20 cellular contexts compared by ENCODE assay signal in the genomic region with DNA sequence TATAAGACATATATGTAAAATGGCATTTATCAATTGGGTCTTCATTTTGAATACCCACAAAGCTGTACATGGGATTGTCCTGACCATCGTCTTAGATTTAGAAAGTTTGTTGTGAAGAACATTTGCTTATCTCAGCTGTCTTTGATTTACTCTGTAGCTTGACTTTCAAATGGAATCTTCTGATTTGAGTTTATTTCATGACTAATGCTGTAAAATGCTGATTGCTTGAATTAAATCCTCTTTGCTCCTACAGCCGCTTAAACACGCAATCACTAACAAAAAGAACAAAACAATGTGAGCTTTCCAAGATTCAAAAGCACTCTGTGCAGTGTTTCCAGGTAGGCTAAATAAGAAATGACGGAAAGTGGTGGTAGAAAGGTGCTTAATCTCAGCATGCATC.
A peak's percentile ranks its signal among the peaks of the same experiment; 100 is the strongest.
DNase-seq lines count a peak whose midpoint lies in the region; TF ChIP-seq lines count a peak whose summit lies in the region.
"Had no signal": no experiment of that assay in that cellular context is flagged by ENCODE, and none has a peak within 500 bp of the region (broad histone marks: within the 10 kb centered on the region; RNA-seq: fewer than 3 reads in every experiment).

No MANE protein-coding gene starts in this region.

- TF ChIP-seq CTCF in nephron progenitor cell (IDR thresholded peaks at IDR 0.05): no peak

- H3K4me3 Mint-ChIP-seq in nephron progenitor cell (no peak overlapping the region), immature natural killer cell (no peak overlapping the region)
- H3K4me3 Mint-ChIP-seq: CD14-positive monocyte; CD8-positive, alpha-beta memory T cell; HFFc6 had no signal

- DNase-seq in AG20443 (ENCODE audit: low spot score) (peak; percentile 17), dedifferentiated amniotic fluid mesenchymal stem cell (ENCODE audit: extremely low spot score) (peak; percentile 15), nephron progenitor cell (no peak), immature natural killer cell (no peak), NCI-H748 treated with DMSO at 0.1 percent for 48 hours (lab: John Stamatoyannopoulos, UW) (no peak), NCI-H1105 (lab: John Stamatoyannopoulos, UW) (no peak), NCI-H446 (lab: John Stamatoyannopoulos, UW) (no peak)
- DNase-seq: BE2C; CD8-positive, alpha-beta memory T cell; DMS 273 treated with DMSO at 0.1 percent for 48 hours; DMS79; GF-D8; GOT3; HFFc6; KBM-7; NCI-H2029; NCI-H526 treated with DMSO at 0.1 percent for 48 hours; RPMI8226; SHP77 had no signal

- H3K4me1 Mint-ChIP-seq in nephron progenitor cell (peaks cover 6% of the 10 kb centered on the region), immature natural killer cell (no peaks in the 10 kb centered on the region)
- H3K4me1 Mint-ChIP-seq: CD14-positive monocyte; CD8-positive, alpha-beta memory T cell had no signal

- H3K27me3 Mint-ChIP-seq in nephron progenitor cell (ENCODE audit: low read depth, poor library complexity) (no peaks in the 10 kb centered on the region), immature natural killer cell (ENCODE audit: low read depth in 3 of 3) (peaks cover 1 to 2% (median 2%) of the 10 kb centered on the region in 3 donors)
- H3K27me3 Mint-ChIP-seq: CD8-positive, alpha-beta memory T cell had no signal

- no peaks in the 10 kb centered on the region for H3K36me3 Mint-ChIP-seq in nephron progenitor cell (ENCODE audit: low read depth)
- H3K36me3 Mint-ChIP-seq in immature natural killer cell: no peaks in the 10 kb centered on the region
- H3K36me3 Mint-ChIP-seq: CD14-positive monocyte; CD8-positive, alpha-beta memory T cell had no signal

- H3K9me3 Mint-ChIP-seq in nephron progenitor cell: no peaks in the 10 kb centered on the region
- H3K9me3 Mint-ChIP-seq in immature natural killer cell: peaks cover 16 to 58% (median 28%) of the 10 kb centered on the region in 6 donors
- H3K9me3 Mint-ChIP-seq: HFFc6 had no signal

- H3K27ac Mint-ChIP-seq in nephron progenitor cell: peak overlapping the region; percentile 46
- H3K27ac Mint-ChIP-seq in immature natural killer cell: no peak overlapping the region
- H3K27ac Mint-ChIP-seq: CD14-positive monocyte; CD8-positive, alpha-beta memory T cell; HFFc6 had no signal

Comparison
In these comparisons a context has a peak if more than half of its experiments do, and no peak if none do; other contexts are left out.
1. DNase-seq: peak in AG20443 (single experiment) and dedifferentiated amniotic fluid mesenchymal stem cell (single experiment); none in nephron progenitor cell (single experiment), immature natural killer cell (0 of 3), NCI-H748 treated with DMSO at 0.1 percent for 48 hours (single experiment), NCI-H1105 (single experiment) and NCI-H446 (0 of 2).